8 cellular contexts compared by ENCODE assay signal in genomic region chr17:39165178-39165843, GRCh38. TPM values are rescaled to one million over a fixed set of nuclear protein-coding genes. Genes with fewer than 3 reads are reported as not detected.
DNase-seq lines count a peak whose midpoint lies in the region; ATAC-seq and TF ChIP-seq lines count a peak whose summit lies in the region.

No MANE protein-coding gene starts in this region.

- peak overlapping the region; percentile 83 for H3K4me3 Mint-ChIP-seq in activated CD8-positive, alpha-beta T cell treated with anti-CD3 and anti-CD28 coated beads, Interleukin-2, amount 10 ng/mL, durations not matched to agents 7 days and 5 days

- H3K27me3 ChIP-seq in right cardiac atrium (ENCODE audit: control insufficient read depth, insufficient read depth) (no peaks in the 10 kb centered on the region), HAP-1 (ENCODE audit: low read depth) (0 out of 2 replicates have a peak, but pooled peaks cover 2% of the 10 kb centered on the region)

- H3K27ac ChIP-seq in right cardiac atrium (ENCODE audit: low read length) = no peak overlapping the region

- peaks cover 43% of the 10 kb centered on the region for H3K4me1 Mint-ChIP-seq in activated CD8-positive, alpha-beta T cell treated with anti-CD3 and anti-CD28 coated beads, Interleukin-2, amount 10 ng/mL, durations not matched to agents 7 days and 5 days (ENCODE audit: low read depth)

- H3K4me3 ChIP-seq in GM12864 (ENCODE audit: low read depth, low read length) (peak overlapping the region; percentile 45), right cardiac atrium (ENCODE audit: low read length) (peak overlapping the region; percentile 44), HAP-1 (no peak overlapping the region)

- WGBS in right cardiac atrium = 13% methylated on average over 51 of the region's 51 CpGs

- peak; percentile 37 for ATAC-seq in activated CD8-positive, alpha-beta T cell treated with anti-CD3 and anti-CD28 coated beads, Interleukin-2, amount 10 ng/mL, durations not matched to agents 7 days and 5 days
- peak; percentile 25 to 27 for ATAC-seq in right cardiac atrium
- ATAC-seq in sciatic nerve = peak; percentile 13

- H3K4me1 ChIP-seq in right cardiac atrium (ENCODE audit: control insufficient read depth, insufficient read depth, low read length) = no peaks in the 10 kb centered on the region
- H3K4me1 ChIP-seq in HAP-1 = peaks cover 8% of the 10 kb centered on the region

- peaks cover 17% of the 10 kb centered on the region for H3K27me3 Mint-ChIP-seq in activated CD8-positive, alpha-beta T cell treated with anti-CD3 and anti-CD28 coated beads, Interleukin-2, amount 10 ng/mL, durations not matched to agents 7 days and 5 days (ENCODE audit: low read depth)

- H3K27ac Mint-ChIP-seq in activated CD8-positive, alpha-beta T cell treated with anti-CD3 and anti-CD28 coated beads, Interleukin-2, amount 10 ng/mL, durations not matched to agents 7 days and 5 days = peak overlapping the region; percentile 60

- intact Hi-C loops in right cardiac atrium (cut with DNase I) = loop anchor here in 1 of 4 donors (10.0 kb wide), 1 partner anchor 69 kb away; no protein-coding TSS in a partner anchor
- intact Hi-C loops in sciatic nerve (cut with DNase I) = no loop called here

- DNase-seq in GM12864 (ENCODE audit: low read depth) (no peak), right cardiac atrium (peak in 1 of 3 donors; percentile 60), sciatic nerve (ENCODE audit: low spot score) (no peak), SIG-M5 treated with dmso at 0.1 percent for 504 hours (lab: John Stamatoyannopoulos, UW; ENCODE audit: unreplicated experiment) (no peak), DMS 273 treated with DMSO at 0.1 percent for 48 hours (lab: John Stamatoyannopoulos, UW) (no peak), HAP-1 (ENCODE audit: low spot score in 2 of 2) (no peak)
- no peak for DNase-seq in activated CD8-positive, alpha-beta T cell treated with anti-CD3 and anti-CD28 coated beads, Interleukin-2, amount 10 ng/mL, durations not matched to agents 7 days and 5 days
- no peak for DNase-seq in activated effector memory CD4-positive, alpha-beta T cell treated with Interleukin-2 at 50 U/mL for 16 hours

- in situ Hi-C loops in HAP-1 (cut with MboI; ENCODE audit: low sequenced_read_pairs) = no loop called here

- H3K9me3 ChIP-seq in right cardiac atrium (ENCODE audit: control insufficient read depth, low read length) (no peaks in the 10 kb centered on the region), HAP-1 (no peaks in the 10 kb centered on the region)

- POLR2A ChIA-PET in activated CD8-positive, alpha-beta T cell treated with anti-CD3 and anti-CD28 coated beads, Interleukin-2, amount 10 ng/mL, durations not matched to agents 7 days and 5 days (lab: Charles Lee) = interaction anchor here (1.2 to 1.4 kb wide), 2 partner anchors 9 to 11 kb away, joined by 6 to 7 read pairs; no protein-coding TSS in a partner anchor

- peaks cover 4% of the 10 kb centered on the region for H3K9me3 Mint-ChIP-seq in activated CD8-positive, alpha-beta T cell treated with anti-CD3 and anti-CD28 coated beads, Interleukin-2, amount 10 ng/mL, durations not matched to agents 7 days and 5 days (ENCODE audit: insufficient read depth)

- H3K36me3 Mint-ChIP-seq in activated CD8-positive, alpha-beta T cell treated with anti-CD3 and anti-CD28 coated beads, Interleukin-2, amount 10 ng/mL, durations not matched to agents 7 days and 5 days (ENCODE audit: low read depth) = peaks cover 5% of the 10 kb centered on the region

- no peak for TF ChIP-seq CTCF in GM12864 (IDR thresholded peaks at IDR 0.05; ENCODE audit: low read depth, low read length, missing control alignments)

- CTCF ChIA-PET in activated CD8-positive, alpha-beta T cell treated with anti-CD3 and anti-CD28 coated beads, Interleukin-2, amount 10 ng/mL, durations not matched to agents 7 days and 5 days (lab: Charles Lee) = interaction anchor here (0.5 to 9.0 kb wide), 77 partner anchors 9 to 797 kb away, joined by 3 to 188 read pairs (median 4); partner anchors contain the start of genes FBXO47, LASP1NB, PLXDC1 and RPL19

- H3K36me3 ChIP-seq in HAP-1 (replicated peaks) = no peaks in the 10 kb centered on the region

RNA-seq across cellular contexts. Expression of gene ARL5C, which starts 0.7 kb away (rescaled TPM):
- total RNA-seq in activated CD8-positive, alpha-beta T cell treated with anti-CD3 and anti-CD28 coated beads, Interleukin-2, amount 10 ng/mL, durations not matched to agents 7 days and 5 days = not detected
- total RNA-seq in right cardiac atrium (not detected), sciatic nerve (not detected)
- polyA plus RNA-seq in right cardiac atrium = not detected

RNA-seq across cellular contexts. Expression of gene PLXDC1, which starts 13.9 kb away (rescaled TPM):
- 1 to 10 TPM; 3.3 to 3.9 TPM for total RNA-seq in activated CD8-positive, alpha-beta T cell treated with anti-CD3 and anti-CD28 coated beads, Interleukin-2, amount 10 ng/mL, durations not matched to agents 7 days and 5 days
- total RNA-seq in right cardiac atrium (10 to 100 TPM in 1 of 4 donors, 1 to 10 TPM in 3; 4.4 to 14.6 (median 5.8) TPM), sciatic nerve (36.4 TPM)
- polyA plus RNA-seq in right cardiac atrium = 13.0 TPM

RNA-seq across cellular contexts. Expression of gene CACNB1, which starts 32.2 kb away (rescaled TPM):
- total RNA-seq in activated CD8-positive, alpha-beta T cell treated with anti-CD3 and anti-CD28 coated beads, Interleukin-2, amount 10 ng/mL, durations not matched to agents 7 days and 5 days = 10 to 100 TPM; 22.1 to 23.2 TPM
- total RNA-seq in right cardiac atrium (10 to 100 TPM in 1 of 4 donors, 1 to 10 TPM in 3; 5.8 to 10.8 (median 8.0) TPM), sciatic nerve (16.9 TPM)
- 6.4 TPM for polyA plus RNA-seq in right cardiac atrium

RNA-seq across cellular contexts. Expression of gene RPL19, which starts 34.8 kb away (rescaled TPM):
- total RNA-seq in activated CD8-positive, alpha-beta T cell treated with anti-CD3 and anti-CD28 coated beads, Interleukin-2, amount 10 ng/mL, durations not matched to agents 7 days and 5 days = 1,000 to 10,000 TPM; 1,896 to 1,946 TPM
- 1,000 to 10,000 TPM; 1,060 to 1,177 (median 1,099) TPM for total RNA-seq in right cardiac atrium
- polyA plus RNA-seq in right cardiac atrium = 1,781 TPM
- 1,170 TPM for total RNA-seq in sciatic nerve
